In the genomic region with DNA sequence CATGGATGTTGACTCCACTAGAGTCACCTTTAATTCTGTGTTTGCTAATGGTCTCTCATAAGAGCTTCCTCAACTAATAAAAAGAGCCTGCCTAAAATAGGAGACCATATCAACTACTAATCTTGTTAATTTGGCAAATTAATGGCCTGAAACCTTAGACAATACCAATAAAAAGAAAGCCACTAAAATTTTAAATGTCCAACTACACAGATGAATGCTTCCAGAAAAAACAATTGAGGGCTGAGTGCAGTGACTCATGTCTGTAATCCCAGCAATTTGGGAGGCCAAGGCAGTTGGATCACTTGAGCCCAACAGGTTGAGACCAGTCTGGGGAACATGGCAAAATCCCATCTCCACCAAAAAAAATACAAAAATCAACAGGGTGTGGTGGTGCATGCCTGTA, we compare ENCODE assay signal across 26 cellular contexts.
DNase-seq lines count a peak whose midpoint lies in the region; ATAC-seq and TF ChIP-seq lines count a peak whose summit lies in the region.
"Had no signal": no experiment of that assay in that cellular context is flagged by ENCODE, and none has a peak within 500 bp of the region (broad histone marks: within the 10 kb centered on the region; RNA-seq: fewer than 3 reads in every experiment).

No MANE protein-coding gene starts in this region.

- TF ChIP-seq CTCF in PC-3 (conservative IDR thresholded peaks at IDR 0.05; ENCODE audit: low read depth, low read length) (no peak), epithelial cell of esophagus (IDR thresholded peaks at IDR 0.05; ENCODE audit: insufficient read depth, low read depth, low read length, missing control alignments) (no peak)

- H3K79me2 ChIP-seq in PC-3 (ENCODE audit: low read length) = no peaks in the 10 kb centered on the region

- no peaks in the 10 kb centered on the region for H3K4me1 ChIP-seq in PC-3 (ENCODE audit: insufficient read depth, low read length)
- H3K4me1 ChIP-seq: ascending aorta, BLaER1, right lobe of liver, suprapubic skin had no signal

- no peaks in the 10 kb centered on the region for H3K27me3 ChIP-seq in PC-3 (ENCODE audit: low read length)
- H3K27me3 ChIP-seq: ascending aorta, BLaER1, right lobe of liver, suprapubic skin had no signal

- POLR2A ChIA-PET in PC-3 (lab: Charles Lee; ENCODE audit: unreplicated experiment) = interaction anchor here (0.5 kb wide), 1 partner anchor 856 kb away, joined by 3 read pairs; no protein-coding TSS in a partner anchor

- H3K9me2 ChIP-seq in PC-3 (replicated peaks; ENCODE audit: low read length) = no peaks in the 10 kb centered on the region

- intact Hi-C loops in PC-3 (cut with micrococcal nuclease) = no loop called here

- H3F3A ChIP-seq in PC-3 (ENCODE audit: low read length, unreplicated experiment) = no peaks in the 10 kb centered on the region

- H3K36me3 Mint-ChIP-seq in activated T-cell treated with anti-CD3 and anti-CD28 coated beads, Interleukin-2, amount 50 U/mL, for 72 hours (ENCODE audit: insufficient read depth in 2 of 2) = no peaks in the 10 kb centered on the region
- H3K36me3 Mint-ChIP-seq: activated naive CD8-positive, alpha-beta T cell treated with anti-CD3 and anti-CD28 coated beads, Interleukin-2, amount 10 ng/mL, durations not matched to agents 7 days and 5 days; stimulated activated naive B cell treated with anti-CD40 and anti-IgM and Interleukin-4, amounts not matched to agents 10 μg/mL and 1 μg/mL and 100 μg/mL, for 72 hours had no signal

- no peak overlapping the region for H3K4me2 ChIP-seq in PC-3 (ENCODE audit: low read length)
- H3K4me2 ChIP-seq: BLaER1 had no signal

- ATAC-seq in PC-3 (peak; percentile 88), HG03108 (IDR thresholded peaks at IDR 0.05; ENCODE audit: unreplicated experiment) (no peak)
- ATAC-seq in activated T-cell treated with anti-CD3 and anti-CD28 coated beads, Interleukin-2, amount 50 U/mL, for 72 hours (replicated peaks in 1 of 2) = no peak
- ATAC-seq: activated CD8-positive, alpha-beta T cell treated with anti-CD3 and anti-CD28 coated beads, Interleukin-2, amount 10 ng/mL, durations not matched to agents 7 days and 5 days; right lobe of liver; stimulated activated naive B cell treated with anti-CD40 and anti-IgM and Interleukin-4, amounts not matched to agents 10 μg/mL and 1 μg/mL and 100 μg/mL, for 72 hours had no signal

- H3K4me1 Mint-ChIP-seq in activated T-cell treated with anti-CD3 and anti-CD28 coated beads, Interleukin-2, amount 50 U/mL, for 72 hours (ENCODE audit: low read depth) = no peaks in the 10 kb centered on the region
- H3K4me1 Mint-ChIP-seq: activated naive CD8-positive, alpha-beta T cell treated with anti-CD3 and anti-CD28 coated beads, Interleukin-2, amount 10 ng/mL, durations not matched to agents 7 days and 5 days; stimulated activated naive B cell treated with anti-CD40 and anti-IgM and Interleukin-4, amounts not matched to agents 10 μg/mL and 1 μg/mL and 100 μg/mL, for 72 hours had no signal

- no peaks in the 10 kb centered on the region for H3K9me3 Mint-ChIP-seq in activated T-cell treated with anti-CD3 and anti-CD28 coated beads, Interleukin-2, amount 50 U/mL, for 72 hours
- H3K9me3 Mint-ChIP-seq: activated naive CD8-positive, alpha-beta T cell treated with anti-CD3 and anti-CD28 coated beads, Interleukin-2, amount 10 ng/mL, durations not matched to agents 7 days and 5 days had no signal

- no peaks in the 10 kb centered on the region for H3K27me3 Mint-ChIP-seq in activated T-cell treated with anti-CD3 and anti-CD28 coated beads, Interleukin-2, amount 50 U/mL, for 72 hours (ENCODE audit: low read depth)
- H3K27me3 Mint-ChIP-seq: activated naive CD8-positive, alpha-beta T cell treated with anti-CD3 and anti-CD28 coated beads, Interleukin-2, amount 10 ng/mL, durations not matched to agents 7 days and 5 days; stimulated activated naive B cell treated with anti-CD40 and anti-IgM and Interleukin-4, amounts not matched to agents 10 μg/mL and 1 μg/mL and 100 μg/mL, for 72 hours had no signal

- BruUV-seq in PC-3 (replicated peaks; lab: Mats Ljungman, UMichigan) = no TSS peak

- H4K20me1 ChIP-seq in PC-3 (ENCODE audit: low read length) = no peaks in the 10 kb centered on the region
- H4K20me1 ChIP-seq: BLaER1 had no signal

- H2AFZ ChIP-seq in PC-3 (ENCODE audit: low read length) = no peak overlapping the region

- no peak overlapping the region for H3K9ac ChIP-seq in PC-3 (ENCODE audit: low read length)
- H3K9ac ChIP-seq: BLaER1 had no signal

- H3K27ac ChIP-seq in PC-3 (ENCODE audit: low read length) = no peak overlapping the region
- H3K27ac ChIP-seq: ascending aorta, BLaER1, right lobe of liver, SK-N-MC, suprapubic skin had no signal

- no peak overlapping the region for H3K27ac Mint-ChIP-seq in activated T-cell treated with anti-CD3 and anti-CD28 coated beads, Interleukin-2, amount 50 U/mL, for 72 hours
- H3K27ac Mint-ChIP-seq: activated CD8-positive, alpha-beta T cell treated with anti-CD3 and anti-CD28 coated beads, Interleukin-2, amount 10 ng/mL, durations not matched to agents 7 days and 5 days; activated naive CD8-positive, alpha-beta T cell treated with anti-CD3 and anti-CD28 coated beads, Interleukin-2, amount 10 ng/mL, durations not matched to agents 7 days and 5 days; H9; stimulated activated naive B cell treated with anti-CD40 and anti-IgM and Interleukin-4, amounts not matched to agents 10 μg/mL and 1 μg/mL and 100 μg/mL, for 72 hours had no signal

- H3K9me3 ChIP-seq in PC-3 (ENCODE audit: low read length) = no peaks in the 10 kb centered on the region
- H3K9me3 ChIP-seq: ascending aorta, BLaER1, right lobe of liver, suprapubic skin had no signal

- H3K4me3 ChIP-seq in PC-3 (ENCODE audit: low read length) = no peak overlapping the region
- no peak overlapping the region for H3K4me3 ChIP-seq in epithelial cell of esophagus (ENCODE audit: low read length)
- H3K4me3 ChIP-seq: ascending aorta, BLaER1, right lobe of liver, SK-N-MC, suprapubic skin had no signal

- no peaks in the 10 kb centered on the region for H3K36me3 ChIP-seq in PC-3 (ENCODE audit: low read depth, low read length)
- H3K36me3 ChIP-seq: ascending aorta, BLaER1, right lobe of liver, suprapubic skin had no signal

- no peak overlapping the region for H3K4me3 Mint-ChIP-seq in activated T-cell treated with anti-CD3 and anti-CD28 coated beads, Interleukin-2, amount 50 U/mL, for 72 hours
- H3K4me3 Mint-ChIP-seq: activated CD8-positive, alpha-beta T cell treated with anti-CD3 and anti-CD28 coated beads, Interleukin-2, amount 10 ng/mL, durations not matched to agents 7 days and 5 days; activated naive CD8-positive, alpha-beta T cell treated with anti-CD3 and anti-CD28 coated beads, Interleukin-2, amount 10 ng/mL, durations not matched to agents 7 days and 5 days; H9; stimulated activated naive B cell treated with anti-CD40 and anti-IgM and Interleukin-4, amounts not matched to agents 10 μg/mL and 1 μg/mL and 100 μg/mL, for 72 hours had no signal

- CTCF ChIA-PET in PC-3 (lab: Charles Lee) = no interaction called here

- DNase-seq in HT1080 (ENCODE audit: low read depth) = peak; percentile 12
- DNase-seq in PC-3 = peak; percentile 26
- DNase-seq in epithelial cell of esophagus (ENCODE audit: low read depth) = peak; percentile 63
- peak; percentile 13 for DNase-seq in myocyte (ENCODE audit: low read depth)
- DNase-seq in GOT3 (lab: John Stamatoyannopoulos, UW) = no peak
- DNase-seq in activated T-cell treated with anti-CD3 and anti-CD28 coated beads, Interleukin-2, amount 50 U/mL, for 72 hours = no peak
- no peak for DNase-seq in NCI-H510A (lab: John Stamatoyannopoulos, UW)
- DNase-seq: activated CD8-positive, alpha-beta T cell treated with anti-CD3 and anti-CD28 coated beads, Interleukin-2, amount 10 ng/mL, durations not matched to agents 7 days and 5 days; activated effector memory CD4-positive, alpha-beta T cell treated with anti-CD3 and anti-CD28 coated beads, Interleukin-2, amount 50 U/mL, for 16 hours; activated naive CD8-positive, alpha-beta T cell treated with anti-CD3 and anti-CD28 coated beads, Interleukin-2, amount 10 ng/mL, durations not matched to agents 7 days and 5 days; DMS79 treated with DMSO at 0.1 percent for 48 hours; GF-D8; glutamatergic neuron; H9; NCI-H187 treated with DMSO at 0.1 percent for 48 hours; NCI-H748 treated with DMSO at 0.1 percent for 48 hours; right lobe of liver; RPMI8226; stimulated activated CD4-positive, alpha-beta T cell treated with anti-CD3 and anti-CD28 coated beads, Interleukin-12 subunit alpha, Interleukin-12 subunit beta, amount 100 ng/mL, for 4 hours; stimulated activated CD4-positive, alpha-beta T cell treated with anti-CD3 and anti-CD28 coated beads, Interleukin-4, amount 100 ng/mL, for 1 hour; stimulated activated naive B cell treated with anti-CD40 and anti-IgM and Interleukin-4, amounts not matched to agents 10 μg/mL and 1 μg/mL and 100 μg/mL, for 72 hours had no signal

Comparison
In these comparisons a context has a peak if more than half of its experiments do, and no peak if none do; other contexts are left out.
1. DNase-seq: peak in HT1080 (single experiment), PC-3 (single experiment), epithelial cell of esophagus (single experiment) and myocyte (single experiment); none in GOT3 (single experiment), activated T-cell treated with anti-CD3 and anti-CD28 coated beads, Interleukin-2, amount 50 U/mL, for 72 hours (0 of 2) and NCI-H510A (single experiment).